In genomic region chr3:179653106-179653776, GRCh38 we compare ENCODE assay signal across 8 cellular contexts. TPM values are rescaled to one million over a fixed set of nuclear protein-coding genes. Genes with fewer than 3 reads are reported as not detected.
DNase-seq lines count a peak whose midpoint lies in the region; ATAC-seq and TF ChIP-seq lines count a peak whose summit lies in the region.

No MANE protein-coding gene starts in this region.

- H3K4me1 Mint-ChIP-seq in Caco-2 (ENCODE audit: low read depth, unreplicated experiment), result peaks cover 18% of the 10 kb centered on the region

- intact Hi-C loops in Caco-2 (cut with micrococcal nuclease; ENCODE audit: unreplicated experiment), result loop anchor here (1.0 to 10.0 kb wide), 2 partner anchors 28 to 82 kb away; no protein-coding TSS in a partner anchor

- DNase-seq in Caco-2, result peak; percentile 80 to 82
- peak; percentile 77 for DNase-seq in HK-2 (ENCODE audit: unreplicated experiment)
- DNase-seq in NOMO-1 treated with DMSO at 0.1 percent for 48 hours (lab: John Stamatoyannopoulos, UW; ENCODE audit: unreplicated experiment), result peak; percentile 77
- DNase-seq in activated T-cell treated with anti-CD3 and anti-CD28 coated beads for 1 hour (ENCODE audit: low read depth), result peak; percentile 53
- DNase-seq in epidermal melanocyte (ENCODE audit: insufficient read length, low spot score), result peak; percentile 54
- peak; percentile 39 to 40 for DNase-seq in stimulated activated CD8-positive, alpha-beta memory T cell treated with anti-CD3 and anti-CD28 coated beads, Interleukin-2, amount 100 ng/mL, for 48 hours (ENCODE audit: low read depth in 2 of 2)

- peak in 1 of 2 experiments; percentile 10 for TF ChIP-seq CTCF in Caco-2 (IDR thresholded peaks at IDR 0.05; ENCODE audit: insufficient read depth in 1 of 2, low read depth in 1 of 2, low read length in 1 of 2, severe bottlenecking in 1 of 2, unreplicated experiment in 1 of 2)

- no peaks in the 10 kb centered on the region for H3K27me3 Mint-ChIP-seq in Caco-2 (ENCODE audit: insufficient read depth, unreplicated experiment)

- CTCF ChIA-PET in Caco-2 (lab: Charles Lee), result interaction anchor here (1.0 kb wide), 1 partner anchor 9 kb away, joined by 4 read pairs; no protein-coding TSS in a partner anchor

- H3K36me3 Mint-ChIP-seq in Caco-2 (ENCODE audit: insufficient read depth, unreplicated experiment), result peaks cover 6% of the 10 kb centered on the region

- H3K9me3 ChIP-seq in Caco-2 (no peaks in the 10 kb centered on the region), mononuclear cell (ENCODE audit: low read depth, low read length) (no peaks in the 10 kb centered on the region)

- no peaks in the 10 kb centered on the region for H3K9me3 Mint-ChIP-seq in Caco-2 (ENCODE audit: unreplicated experiment)

- ATAC-seq in GM19467 (IDR thresholded peaks at IDR 0.05; ENCODE audit: unreplicated experiment), result peak; percentile 49

- H3K27me3 ChIP-seq in Caco-2 (replicated peaks; ENCODE audit: control insufficient read depth, insufficient read depth, low read length), result no peaks in the 10 kb centered on the region
- H3K27me3 ChIP-seq in mononuclear cell (ENCODE audit: insufficient read depth, low read length), result no peaks in the 10 kb centered on the region

- POLR2A ChIA-PET in Caco-2 (lab: Charles Lee), result interaction anchor here (0.6 kb wide), 1 partner anchor 25 kb away, joined by 4 read pairs; no protein-coding TSS in a partner anchor

- no peaks in the 10 kb centered on the region for H3K36me3 ChIP-seq in Caco-2 (ENCODE audit: control insufficient read depth, insufficient read depth, low read length)

- H3K4me1 ChIP-seq in Caco-2 (no peaks in the 10 kb centered on the region; the same call in 1 of the 2 replicates), mononuclear cell (ENCODE audit: insufficient read depth, low read length) (peaks cover 20% of the 10 kb centered on the region)

- peak overlapping the region; percentile 99 for H3K4me3 ChIP-seq in Caco-2 (ENCODE audit: low read depth, low read length)
- peak overlapping the region; percentile 64 for H3K4me3 ChIP-seq in mononuclear cell (ENCODE audit: low read length)

- no TSS peak for BruUV-seq in Caco-2 (replicated peaks; lab: Mats Ljungman, UMichigan)

- peak overlapping the region; percentile 94 for H3K4me3 Mint-ChIP-seq in Caco-2 (ENCODE audit: unreplicated experiment)

- peak overlapping the region; percentile 81 for H3K27ac Mint-ChIP-seq in Caco-2 (ENCODE audit: unreplicated experiment)

RNA-seq across cellular contexts. Expression of gene USP13, which starts 0.4 kb away (rescaled TPM):
- total RNA-seq in Caco-2 (2022) (16.2 and 18.2 TPM in 2 replicates), mononuclear cell (2.9 TPM)

RNA-seq across cellular contexts. Expression of gene NDUFB5, which starts 48.6 kb away (rescaled TPM):
- total RNA-seq in Caco-2 (2022), result 78.8 and 81.2 TPM in 2 replicates
- 55.2 TPM for total RNA-seq in mononuclear cell

RNA-seq across cellular contexts. Expression of gene MRPL47, which starts 48.8 kb away (rescaled TPM):
- total RNA-seq in Caco-2 (2022) (69.3 and 71.3 TPM in 2 replicates), mononuclear cell (16.9 TPM)

Comparison
In these comparisons a context has a peak if more than half of its experiments do, and no peak if none do; other contexts are left out.
1. Peak in every context shown above with its lines: DNase-seq, ATAC-seq and H3K4me3 ChIP-seq.